23 cellular contexts compared by ENCODE assay signal in genomic region chr1:162916407-162916806, GRCh38. TPM values are rescaled to one million over a fixed set of nuclear protein-coding genes. Genes with fewer than 3 reads are reported as not detected.
DNase-seq lines count a peak whose midpoint lies in the region; ATAC-seq and TF ChIP-seq lines count a peak whose summit lies in the region.
"Had no signal": no experiment of that assay in that cellular context is flagged by ENCODE, and none has a peak within 500 bp of the region (broad histone marks: within the 10 kb centered on the region; RNA-seq: fewer than 3 reads in every experiment).

No MANE protein-coding gene starts in this region.

- intact Hi-C loops in sciatic nerve (cut with DNase I): no loop called here
- intact Hi-C loops in colonic mucosa (cut with DNase I): no loop called here

- peak; percentile 37 for DNase-seq in A172 (ENCODE audit: low spot score)
- DNase-seq in HS-5 (ENCODE audit: low read depth): peak; percentile 38
- DNase-seq in brain microvascular endothelial cell: peak; percentile 32
- peak; percentile 87 for DNase-seq in fibroblast of the aortic adventitia (ENCODE audit: low read depth)
- no peak for DNase-seq in sciatic nerve (ENCODE audit: low spot score)
- DNase-seq in colonic mucosa: no peak
- no peak for DNase-seq in NCI-H1105 treated with DMSO at 0.1 percent for 48 hours (lab: John Stamatoyannopoulos, UW)
- DNase-seq: activated CD8-positive, alpha-beta memory T cell treated with anti-CD3 and anti-CD28 coated beads, Interleukin-2, amount 50 U/mL, for 48 hours; activated effector memory CD4-positive, alpha-beta T cell treated with Interleukin-2 at 50 U/mL for 16 hours; activated naive CD8-positive, alpha-beta T cell treated with anti-CD3 and anti-CD28 coated beads, Interleukin-2, amount 50 U/mL, for 24 hours; gastrocnemius medialis; KG1; left cardiac atrium; NCI-H2029 treated with DMSO at 0.1 percent for 48 hours; NCI-H510A; stimulated activated CD4-positive, alpha-beta T cell treated with anti-CD3 and anti-CD28 coated beads, Interleukin-2, amount 100 ng/mL, for 48 hours; stomach; T-cell; upper lobe of left lung had no signal

- no peaks in the 10 kb centered on the region for H3K4me1 ChIP-seq in colonic mucosa
- H3K4me1 ChIP-seq: stomach, upper lobe of left lung had no signal

- no peaks in the 10 kb centered on the region for H3K27me3 ChIP-seq in brain microvascular endothelial cell (replicated peaks)
- H3K27me3 ChIP-seq in colonic mucosa: no peaks in the 10 kb centered on the region
- H3K27me3 ChIP-seq: gastrocnemius medialis, stomach, upper lobe of left lung had no signal

- no peak overlapping the region for H3K9ac ChIP-seq in colonic mucosa (ENCODE audit: low read depth in 2 of 2, low read length in 2 of 2)

- H3K4me3 ChIP-seq in brain microvascular endothelial cell (ENCODE audit: low read depth, low read length) (no peak overlapping the region), fibroblast of the aortic adventitia (ENCODE audit: low read depth, low read length) (no peak overlapping the region), colonic mucosa (no peak overlapping the region)
- H3K4me3 ChIP-seq: gastrocnemius medialis, skin epidermis, stomach, upper lobe of left lung had no signal

- no peak for TF ChIP-seq CTCF in brain microvascular endothelial cell (IDR thresholded peaks at IDR 0.05; ENCODE audit: low read depth, low read length, missing control alignments)
- TF ChIP-seq CTCF in fibroblast of the aortic adventitia (IDR thresholded peaks at IDR 0.05; ENCODE audit: insufficient read depth, low read length): no peak
- TF ChIP-seq CTCF in colonic mucosa (IDR thresholded peaks at IDR 0.05): no peak

- H3K27ac ChIP-seq in brain microvascular endothelial cell: peak overlapping the region; percentile 59
- H3K27ac ChIP-seq in colonic mucosa: no peak overlapping the region
- H3K27ac ChIP-seq: C4-2B, gastrocnemius medialis, skin epidermis, stomach, upper lobe of left lung had no signal

- no peaks in the 10 kb centered on the region for H3K9me3 ChIP-seq in colonic mucosa

- in situ Hi-C loops in brain microvascular endothelial cell (cut with HindIII; ENCODE audit: low pct_ligation_motif_present, low sequenced_read_pairs): no loop called here

- ATAC-seq in sciatic nerve (no peak), GM18867 (IDR thresholded peaks at IDR 0.05; ENCODE audit: unreplicated experiment) (no peak)
- ATAC-seq: activated naive CD8-positive, alpha-beta T cell treated with anti-CD3 and anti-CD28 coated beads, Interleukin-2, amount 50 U/mL, for 24 hours; gastrocnemius medialis; Right ventricle myocardium inferior; T-cell had no signal

- H3K36me3 ChIP-seq in brain microvascular endothelial cell (replicated peaks) (no peaks in the 10 kb centered on the region), colonic mucosa (no peaks in the 10 kb centered on the region)
- H3K36me3 ChIP-seq: gastrocnemius medialis, stomach, upper lobe of left lung had no signal

RNA-seq across cellular contexts. Expression of gene CCDC190, which starts 55.4 kb away (rescaled TPM):
- total RNA-seq in A172 (2014; rRNA removed; shearing (Covaris generic)): not detected in 2 replicates
- 0.16 and 4.6 TPM in 2 replicates for total RNA-seq in fibroblast of the aortic adventitia (ENCODE audit: low replicate concordance)
- total RNA-seq in sciatic nerve: 0.22 TPM
- not detected for total RNA-seq in colonic mucosa
- total RNA-seq: gastrocnemius medialis, T-cell had no signal

Comparison
In these comparisons a context has a peak if more than half of its experiments do, and no peak if none do; other contexts are left out.
1. DNase-seq: peak in A172 (single experiment), HS-5 (single experiment), brain microvascular endothelial cell (single experiment) and fibroblast of the aortic adventitia (single experiment); none in sciatic nerve (single experiment), colonic mucosa (single experiment) and NCI-H1105 treated with DMSO at 0.1 percent for 48 hours (single experiment).